ENCODE assay signal across 8 cellular contexts in genomic region chr18:74597662-74598349, GRCh38. TPM values are rescaled to one million over a fixed set of nuclear protein-coding genes. Genes with fewer than 3 reads are reported as not detected.
DNase-seq lines count a peak whose midpoint lies in the region; TF ChIP-seq lines count a peak whose summit lies in the region.

ZNF407 (plus strand) TSS chr18:74597870; CDS start chr18:74631020, 33,150 bp downstream.

- DNase-seq in HAP-1 (ENCODE audit: low spot score in 2 of 2) = peak; percentile 83 to 90
- peak; percentile 86 for DNase-seq in MG63
- peak; percentile 83 to 89 for DNase-seq in SHP77 (lab: John Stamatoyannopoulos, UW)
- peak; percentile 85 for DNase-seq in activated effector memory CD4-positive, alpha-beta T cell treated with Interleukin-2 at 50 U/mL for 16 hours
- peak; percentile 94 for DNase-seq in fibroblast of villous mesenchyme (ENCODE audit: low read depth)

- peak within 1 kb of the TSS; percentile 74 for H3K4me2 ChIP-seq in neural cell (ENCODE audit: low read length)

- peak within 1 kb of the TSS; percentile 85 for H3K4me3 ChIP-seq in HAP-1
- H3K4me3 ChIP-seq in MG63 = peak within 1 kb of the TSS; percentile 74
- H3K4me3 ChIP-seq in fibroblast of villous mesenchyme (ENCODE audit: low read depth, low read length) = peak within 1 kb of the TSS; percentile 76
- H3K4me3 ChIP-seq in neural cell (ENCODE audit: low read length) = peak within 1 kb of the TSS; percentile 96
- H3K4me3 ChIP-seq in stomach smooth muscle (ENCODE audit: low read length in 2 of 2) = peak within 1 kb of the TSS; percentile 96 to 97

- no peak for TF ChIP-seq RAD21 in neural cell (conservative IDR thresholded peaks at IDR 0.05)

- no peak for TF ChIP-seq CTCF in fibroblast of villous mesenchyme (IDR thresholded peaks at IDR 0.05; ENCODE audit: insufficient read depth, low read depth, low read length)
- no peak for TF ChIP-seq CTCF in neural cell (IDR thresholded peaks at IDR 0.05; ENCODE audit: poor library complexity, severe bottlenecking)

- H3K9me2 ChIP-seq in neural cell (ENCODE audit: insufficient read depth, low read length) = no peaks in the 10 kb centered on the region

- no peaks in the 10 kb centered on the region for H4K20me1 ChIP-seq in neural cell (ENCODE audit: insufficient read depth)

- H3K27me3 ChIP-seq in HAP-1 (ENCODE audit: low read depth) (no peaks in the 10 kb centered on the region), MG63 (no peaks in the 10 kb centered on the region), neural cell (ENCODE audit: insufficient read depth, low read depth, low read length) (no peaks in the 10 kb centered on the region), stomach smooth muscle (ENCODE audit: control insufficient read depth in 1 of 2, insufficient read depth in 2 of 2, low read length in 2 of 2) (no peaks in the 10 kb centered on the region)

- peak within 1 kb of the TSS; percentile 90 for H2AFZ ChIP-seq in neural cell (ENCODE audit: low read depth, low read length)

- H3K9ac ChIP-seq in ES-I3 (ENCODE audit: low read depth, low read length) (peak within 1 kb of the TSS; percentile 97), neural cell (ENCODE audit: low read length) (peak within 1 kb of the TSS; percentile 94), stomach smooth muscle (ENCODE audit: low read length in 2 of 2) (peak within 1 kb of the TSS; percentile 99)

- H3K36me3 ChIP-seq in ES-I3 (ENCODE audit: insufficient read depth, low read length) (no peaks in the 10 kb centered on the region; the same call in 1 of the 2 replicates), HAP-1 (replicated peaks) (no peaks in the 10 kb centered on the region; the same call in none of the 2 replicates), MG63 (no peaks in the 10 kb centered on the region; the same call in 1 of the 2 replicates), neural cell (ENCODE audit: insufficient read depth, low read length) (no peaks in the 10 kb centered on the region), stomach smooth muscle (ENCODE audit: control insufficient read depth in 2 of 2, insufficient read depth in 2 of 2, low read length in 2 of 2) (peaks cover 2 to 16% of the 10 kb centered on the region in 2 donors)

- H3K9me3 ChIP-seq in ES-I3 (ENCODE audit: control insufficient read depth, insufficient read depth, low read length) (no peaks in the 10 kb centered on the region), HAP-1 (no peaks in the 10 kb centered on the region; the same call in 1 of the 2 replicates), MG63 (no peaks in the 10 kb centered on the region), neural cell (ENCODE audit: low read length) (no peaks in the 10 kb centered on the region), stomach smooth muscle (ENCODE audit: control insufficient read depth in 2 of 2, low read length in 2 of 2) (no peaks in the 10 kb centered on the region)

- no peaks in the 10 kb centered on the region for H3F3A ChIP-seq in neural cell (ENCODE audit: insufficient read depth, low read length, poor library complexity, severe bottlenecking)

- no peak for TF ChIP-seq EP300 in neural cell (conservative IDR thresholded peaks at IDR 0.05; ENCODE audit: poor library complexity, severe bottlenecking)

- H3K4me1 ChIP-seq in ES-I3 (ENCODE audit: insufficient read depth, low read length) (peaks cover 4% of the 10 kb centered on the region; the same call in 1 of the 2 replicates), HAP-1 (peaks cover 16% of the 10 kb centered on the region), stomach smooth muscle (ENCODE audit: control insufficient read depth, insufficient read depth, low read length) (peaks cover 20% of the 10 kb centered on the region)

- in situ Hi-C loops in HAP-1 (cut with MboI; ENCODE audit: low sequenced_read_pairs) = no loop called here

- peak within 1 kb of the TSS; percentile 98 for H3K27ac ChIP-seq in neural cell (ENCODE audit: low read length)
- peak within 1 kb of the TSS; percentile 99 for H3K27ac ChIP-seq in stomach smooth muscle (ENCODE audit: low read length)

- H3K79me2 ChIP-seq in neural cell (replicated peaks; ENCODE audit: insufficient read depth, low read length) = peaks cover 29% of the 10 kb centered on the region

TF ChIP-seq in neural cell, 6 proteins besides CTCF, POLR2A, EP300 and RAD21:
- TF ChIP-seq EZH2 (IDR thresholded peaks at IDR 0.05; ENCODE audit: borderline replicate concordance, insufficient read depth, low read length, poor library complexity, severe bottlenecking) = no peak
- TF ChIP-seq SMC3 (conservative IDR thresholded peaks at IDR 0.05; ENCODE audit: poor library complexity) = no peak
- peak; percentile 93 for TF ChIP-seq POLR2AphosphoS5 (IDR thresholded peaks at IDR 0.05)
- TF ChIP-seq MXI1 (conservative IDR thresholded peaks at IDR 0.05; ENCODE audit: poor library complexity, severe bottlenecking) = peak; percentile 9
- TF ChIP-seq TAF1 (IDR thresholded peaks at IDR 0.05; ENCODE audit: low read depth) = peak; percentile 50
- TF ChIP-seq, protein P1, sequence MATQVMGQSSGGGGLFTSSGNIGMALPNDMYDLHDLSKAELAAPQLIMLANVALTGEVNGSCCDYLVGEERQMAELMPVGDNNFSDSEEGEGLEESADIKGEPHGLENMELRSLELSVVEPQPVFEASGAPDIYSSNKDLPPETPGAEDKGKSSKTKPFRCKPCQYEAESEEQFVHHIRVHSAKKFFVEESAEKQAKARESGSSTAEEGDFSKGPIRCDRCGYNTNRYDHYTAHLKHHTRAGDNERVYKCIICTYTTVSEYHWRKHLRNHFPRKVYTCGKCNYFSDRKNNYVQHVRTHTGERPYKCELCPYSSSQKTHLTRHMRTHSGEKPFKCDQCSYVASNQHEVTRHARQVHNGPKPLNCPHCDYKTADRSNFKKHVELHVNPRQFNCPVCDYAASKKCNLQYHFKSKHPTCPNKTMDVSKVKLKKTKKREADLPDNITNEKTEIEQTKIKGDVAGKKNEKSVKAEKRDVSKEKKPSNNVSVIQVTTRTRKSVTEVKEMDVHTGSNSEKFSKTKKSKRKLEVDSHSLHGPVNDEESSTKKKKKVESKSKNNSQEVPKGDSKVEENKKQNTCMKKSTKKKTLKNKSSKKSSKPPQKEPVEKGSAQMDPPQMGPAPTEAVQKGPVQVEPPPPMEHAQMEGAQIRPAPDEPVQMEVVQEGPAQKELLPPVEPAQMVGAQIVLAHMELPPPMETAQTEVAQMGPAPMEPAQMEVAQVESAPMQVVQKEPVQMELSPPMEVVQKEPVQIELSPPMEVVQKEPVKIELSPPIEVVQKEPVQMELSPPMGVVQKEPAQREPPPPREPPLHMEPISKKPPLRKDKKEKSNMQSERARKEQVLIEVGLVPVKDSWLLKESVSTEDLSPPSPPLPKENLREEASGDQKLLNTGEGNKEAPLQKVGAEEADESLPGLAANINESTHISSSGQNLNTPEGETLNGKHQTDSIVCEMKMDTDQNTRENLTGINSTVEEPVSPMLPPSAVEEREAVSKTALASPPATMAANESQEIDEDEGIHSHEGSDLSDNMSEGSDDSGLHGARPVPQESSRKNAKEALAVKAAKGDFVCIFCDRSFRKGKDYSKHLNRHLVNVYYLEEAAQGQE (IDR thresholded peaks at IDR 0.05; ENCODE audit: borderline replicate concordance) = no peak

RNA-seq across cellular contexts. Expression of gene ZNF407, which starts in this region (rescaled TPM):
- total RNA-seq in MG63 (2014; rRNA removed; shearing (Covaris generic); ENCODE audit: low replicate concordance) = 3.7 and 4.4 TPM in 2 replicates
- 16.4 and 22.0 TPM in 2 replicates for total RNA-seq in fibroblast of villous mesenchyme
- polyA plus RNA-seq in neural cell = 2.9 and 3.8 TPM in 2 replicates
- polyA minus RNA-seq in neural cell = 34.1 and 40.5 TPM in 2 replicates

Comparison
In these comparisons a context has a peak if more than half of its experiments do, and no peak if none do; other contexts are left out.
1. Peak in every context shown above with its lines: DNase-seq, H3K4me3 ChIP-seq and H3K27ac ChIP-seq.